Comparison of ENCODE assay signal across 1 cellular context in the genomic region with DNA sequence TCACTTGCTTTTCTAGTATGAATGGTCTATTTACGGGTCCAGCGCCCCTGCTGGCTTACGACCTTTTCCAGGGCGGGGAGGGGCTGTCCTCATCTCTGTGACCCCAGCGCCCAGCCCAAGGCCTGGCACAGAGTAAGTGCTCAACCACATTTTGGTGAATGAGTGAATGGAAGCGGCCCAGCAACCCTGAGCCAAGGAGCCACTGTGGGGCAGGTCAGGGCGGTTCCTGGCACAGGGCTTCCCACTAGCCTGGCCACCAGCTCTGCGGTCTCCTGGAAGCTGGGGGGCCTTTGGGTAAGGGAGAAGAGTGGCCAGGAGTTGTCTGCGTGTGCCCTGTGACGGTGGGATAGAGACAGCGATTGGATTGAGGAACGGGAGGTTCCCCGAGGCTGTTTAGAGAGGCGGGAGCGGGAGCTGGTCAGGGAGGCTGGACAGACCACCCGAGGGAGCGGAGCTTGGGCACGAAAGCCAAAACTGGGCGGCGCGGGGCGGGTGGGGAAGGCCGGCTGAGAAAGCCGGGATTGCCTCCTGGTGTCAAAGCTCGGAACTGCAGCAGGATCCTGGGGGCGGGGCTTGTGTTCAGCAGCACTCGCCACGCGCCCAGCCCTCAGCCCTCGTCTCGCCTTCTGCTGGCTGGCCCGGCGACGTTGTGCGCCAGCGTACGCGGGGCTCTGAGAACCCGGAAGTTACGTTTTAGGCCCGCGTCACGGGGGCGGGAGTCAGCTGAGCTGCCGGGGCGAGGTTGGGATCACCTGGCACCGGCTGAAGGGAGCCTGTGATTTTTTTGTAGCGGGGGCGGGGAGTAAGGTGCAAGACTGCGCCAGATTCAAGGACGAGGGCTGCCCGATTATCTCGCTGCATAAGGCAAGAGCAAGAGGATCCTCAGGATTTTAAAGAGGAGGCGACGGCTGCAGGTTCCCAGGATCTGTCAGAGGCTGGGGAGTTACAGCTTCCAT.
TF ChIP-seq lines count a peak whose summit lies in the region.

A gene with protein sequence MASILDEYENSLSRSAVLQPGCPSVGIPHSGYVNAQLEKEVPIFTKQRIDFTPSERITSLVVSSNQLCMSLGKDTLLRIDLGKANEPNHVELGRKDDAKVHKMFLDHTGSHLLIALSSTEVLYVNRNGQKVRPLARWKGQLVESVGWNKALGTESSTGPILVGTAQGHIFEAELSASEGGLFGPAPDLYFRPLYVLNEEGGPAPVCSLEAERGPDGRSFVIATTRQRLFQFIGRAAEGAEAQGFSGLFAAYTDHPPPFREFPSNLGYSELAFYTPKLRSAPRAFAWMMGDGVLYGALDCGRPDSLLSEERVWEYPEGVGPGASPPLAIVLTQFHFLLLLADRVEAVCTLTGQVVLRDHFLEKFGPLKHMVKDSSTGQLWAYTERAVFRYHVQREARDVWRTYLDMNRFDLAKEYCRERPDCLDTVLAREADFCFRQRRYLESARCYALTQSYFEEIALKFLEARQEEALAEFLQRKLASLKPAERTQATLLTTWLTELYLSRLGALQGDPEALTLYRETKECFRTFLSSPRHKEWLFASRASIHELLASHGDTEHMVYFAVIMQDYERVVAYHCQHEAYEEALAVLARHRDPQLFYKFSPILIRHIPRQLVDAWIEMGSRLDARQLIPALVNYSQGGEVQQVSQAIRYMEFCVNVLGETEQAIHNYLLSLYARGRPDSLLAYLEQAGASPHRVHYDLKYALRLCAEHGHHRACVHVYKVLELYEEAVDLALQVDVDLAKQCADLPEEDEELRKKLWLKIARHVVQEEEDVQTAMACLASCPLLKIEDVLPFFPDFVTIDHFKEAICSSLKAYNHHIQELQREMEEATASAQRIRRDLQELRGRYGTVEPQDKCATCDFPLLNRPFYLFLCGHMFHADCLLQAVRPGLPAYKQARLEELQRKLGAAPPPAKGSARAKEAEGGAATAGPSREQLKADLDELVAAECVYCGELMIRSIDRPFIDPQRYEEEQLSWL (plus strand): TSS at position 718 of the 956 bp plus-strand sequence. CDS start 319 bp downstream, outside the sequence.

TF ChIP-seq in liver, 16 proteins besides CTCF, POLR2A, EP300 and RAD21 (continued from another document):
- TF ChIP-seq ZBTB33 (IDR thresholded peaks at IDR 0.05) (peak; percentile 77), GABPA (IDR thresholded peaks at IDR 0.05 in 1 of 2, conservative IDR thresholded peaks at IDR 0.05 in 1 of 2) (peak; percentile 53 to 92), FOXA2 (IDR thresholded peaks at IDR 0.05) (no peak), REST (IDR thresholded peaks at IDR 0.05) (peak; percentile 76), ATF3 (IDR thresholded peaks at IDR 0.05) (no peak)
- TF ChIP-seq, protein P1, sequence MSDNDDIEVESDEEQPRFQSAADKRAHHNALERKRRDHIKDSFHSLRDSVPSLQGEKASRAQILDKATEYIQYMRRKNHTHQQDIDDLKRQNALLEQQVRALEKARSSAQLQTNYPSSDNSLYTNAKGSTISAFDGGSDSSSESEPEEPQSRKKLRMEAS (IDR thresholded peaks at IDR 0.05) = peak; percentile 92
